ENCODE assay signal across 8 cellular contexts in the genomic region with DNA sequence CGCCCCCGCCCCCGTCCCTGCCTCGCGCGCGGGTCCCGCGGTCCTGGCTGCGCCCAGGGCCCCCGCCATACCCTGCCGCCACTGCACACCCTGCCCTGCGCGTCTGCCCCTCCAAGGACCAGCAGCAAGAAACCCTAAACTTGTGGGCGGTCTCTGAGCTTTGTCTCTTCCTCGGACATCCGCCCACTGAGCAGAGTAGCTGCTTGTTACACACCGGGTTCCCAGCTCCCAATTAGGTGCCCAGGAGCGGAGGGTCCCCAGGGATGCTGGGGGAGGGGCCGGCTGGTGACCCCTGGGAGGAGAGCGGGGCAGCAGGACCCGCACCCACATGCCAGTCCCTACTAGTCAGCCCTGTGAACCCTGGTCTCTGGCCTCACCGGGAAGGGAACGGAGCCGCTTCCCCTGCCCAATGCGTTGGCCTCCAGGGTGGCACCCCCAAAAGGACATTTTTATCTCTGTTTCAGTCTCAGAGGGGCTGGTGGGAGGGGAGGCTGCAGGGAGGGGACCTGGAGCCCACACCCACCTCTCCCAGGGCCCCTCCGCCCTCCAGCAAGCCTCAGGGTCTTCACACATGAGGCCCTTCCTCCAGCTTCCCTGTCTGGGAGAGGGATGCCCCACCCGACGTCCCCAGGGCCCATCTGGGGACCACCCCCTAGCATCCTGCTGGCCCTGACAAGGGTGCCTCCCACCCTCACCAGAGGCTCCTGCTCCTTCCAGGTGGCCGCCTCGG. TPM values are rescaled to one million over a fixed set of nuclear protein-coding genes. Genes with fewer than 3 reads are reported as not detected.
DNase-seq lines count a peak whose midpoint lies in the region; ATAC-seq and TF ChIP-seq lines count a peak whose summit lies in the region.

No MANE protein-coding gene starts in this region.

- H3K9me3 Mint-ChIP-seq in activated naive CD4-positive, alpha-beta T cell treated with anti-CD3 and anti-CD28 coated beads, Interleukin-2, amount 50 U/mL, for 72 hours, result no peaks in the 10 kb centered on the region

- H3K27ac Mint-ChIP-seq in activated naive CD4-positive, alpha-beta T cell treated with anti-CD3 and anti-CD28 coated beads, Interleukin-2, amount 50 U/mL, for 72 hours, result peak overlapping the region; percentile 44 to 53

- H3K27me3 ChIP-seq in heart right ventricle, result no peaks in the 10 kb centered on the region
- no peaks in the 10 kb centered on the region for H3K27me3 ChIP-seq in lower lobe of right lung (ENCODE audit: low read depth)
- H3K27me3 ChIP-seq in upper lobe of right lung, result no peaks in the 10 kb centered on the region

- DNase-seq in heart right ventricle (no peak), Right ventricle myocardium superior (no peak), lower lobe of right lung (no peak), upper lobe of right lung (no peak), DMS79 treated with DMSO at 0.1 percent for 48 hours (lab: John Stamatoyannopoulos, UW) (no peak), SKM-1 (lab: John Stamatoyannopoulos, UW; ENCODE audit: unreplicated experiment) (no peak), LoVo (ENCODE audit: low spot score) (no peak)
- DNase-seq in activated naive CD4-positive, alpha-beta T cell treated with anti-CD3 and anti-CD28 coated beads, Interleukin-2, amount 50 U/mL, for 72 hours (ENCODE audit: low spot score in 2 of 2), result no peak

- intact Hi-C loops in heart right ventricle (cut with DNase I), result no loop called here
- intact Hi-C loops in Right ventricle myocardium superior (cut with DNase I), result no loop called here
- intact Hi-C loops in lower lobe of right lung (cut with DNase I), result no loop called here
- intact Hi-C loops in upper lobe of right lung (cut with DNase I), result no loop called here

- peak in 1 of 8 donors; percentile 4 for ATAC-seq in heart right ventricle
- ATAC-seq in Right ventricle myocardium superior (ENCODE audit: poor library complexity), result no peak
- ATAC-seq in activated naive CD4-positive, alpha-beta T cell treated with anti-CD3 and anti-CD28 coated beads, Interleukin-2, amount 50 U/mL, for 72 hours, result no peak
- peak in 1 of 2 donors; percentile 0 for ATAC-seq in lower lobe of right lung
- ATAC-seq in upper lobe of right lung, result no peak

- H3K4me1 ChIP-seq in heart right ventricle, result peaks cover 4 to 37% (median 14%) of the 10 kb centered on the region in 9 donors
- peaks cover 30% of the 10 kb centered on the region for H3K4me1 ChIP-seq in lower lobe of right lung
- peaks cover 14% of the 10 kb centered on the region for H3K4me1 ChIP-seq in upper lobe of right lung

- H3K36me3 ChIP-seq in heart right ventricle (no peaks in the 10 kb centered on the region), lower lobe of right lung (no peaks in the 10 kb centered on the region), upper lobe of right lung (no peaks in the 10 kb centered on the region)

- H3K4me3 ChIP-seq in heart right ventricle (peak overlapping the region; percentile 21 to 61 (median 56)), lower lobe of right lung (peak overlapping the region; percentile 60), upper lobe of right lung (peak overlapping the region; percentile 53)

- TF ChIP-seq CTCF in heart right ventricle (IDR thresholded peaks at IDR 0.05) (no peak), lower lobe of right lung (IDR thresholded peaks at IDR 0.05) (no peak), upper lobe of right lung (IDR thresholded peaks at IDR 0.05) (no peak)

- WGBS in heart right ventricle, 2 donors, result 34 to 37% methylated on average over 30 to 31 of the region's 31 CpGs

- H3K27ac ChIP-seq in heart right ventricle, result peak overlapping the region in 2 of 10 donors; percentile 69 to 75
- H3K27ac ChIP-seq in lower lobe of right lung, result peak overlapping the region; percentile 72
- H3K27ac ChIP-seq in upper lobe of right lung, result peak overlapping the region; percentile 47

- peaks cover 5% of the 10 kb centered on the region in 2 donors for H3K36me3 Mint-ChIP-seq in activated naive CD4-positive, alpha-beta T cell treated with anti-CD3 and anti-CD28 coated beads, Interleukin-2, amount 50 U/mL, for 72 hours

- H3K9me3 ChIP-seq in heart right ventricle, result no peaks in the 10 kb centered on the region
- no peaks in the 10 kb centered on the region for H3K9me3 ChIP-seq in lower lobe of right lung
- H3K9me3 ChIP-seq in upper lobe of right lung, result no peaks in the 10 kb centered on the region

RNA-seq across cellular contexts. Expression of gene STMN3, which starts 10.5 kb away (rescaled TPM):
- 1 to 10 TPM; 1.7 to 9.9 (median 3.9) TPM for total RNA-seq in heart right ventricle
- polyA plus RNA-seq in heart right ventricle, result 1 to 10 TPM; 9.7 TPM
- total RNA-seq in Right ventricle myocardium superior, result 4.3 TPM
- total RNA-seq in activated naive CD4-positive, alpha-beta T cell treated with anti-CD3 and anti-CD28 coated beads, Interleukin-2, amount 50 U/mL, for 72 hours, result 10 to 100 TPM; 13.8 to 19.5 TPM
- 12.1 TPM for total RNA-seq in lower lobe of right lung
- total RNA-seq in upper lobe of right lung, result 12.4 TPM

RNA-seq across cellular contexts. Expression of gene RTEL1, which starts 15.4 kb away (rescaled TPM):
- total RNA-seq in heart right ventricle (10 to 100 TPM in 5 of 10 donors, 1 to 10 TPM in 5; 6.1 to 14.5 (median 10.3) TPM), Right ventricle myocardium superior (7.3 TPM), lower lobe of right lung (23.8 TPM), upper lobe of right lung (26.7 TPM)
- 10 to 100 TPM in 1 of 2 donors, 1 to 10 TPM in 1; 5.3 to 18.8 TPM for polyA plus RNA-seq in heart right ventricle
- total RNA-seq in activated naive CD4-positive, alpha-beta T cell treated with anti-CD3 and anti-CD28 coated beads, Interleukin-2, amount 50 U/mL, for 72 hours, result 10 to 100 TPM; 45.7 to 51.4 TPM

RNA-seq across cellular contexts. Expression of gene GMEB2, which starts 15.8 kb away (rescaled TPM):
- total RNA-seq in heart right ventricle (1 to 10 TPM; 4.9 to 7.5 (median 5.8) TPM), Right ventricle myocardium superior (5.5 TPM), lower lobe of right lung (9.7 TPM), upper lobe of right lung (11.3 TPM)
- 1 to 10 TPM; 6.0 to 8.2 TPM for polyA plus RNA-seq in heart right ventricle
- 10 to 100 TPM; 11.3 to 24.0 TPM for total RNA-seq in activated naive CD4-positive, alpha-beta T cell treated with anti-CD3 and anti-CD28 coated beads, Interleukin-2, amount 50 U/mL, for 72 hours

RNA-seq across cellular contexts. Expression of gene TNFRSF6B, which starts 53.8 kb away (rescaled TPM):
- 1 to 10 TPM in 4 of 10 donors, under 1 TPM in 6; 0.26 to 5.1 (median 0.57) TPM for total RNA-seq in heart right ventricle
- polyA plus RNA-seq in heart right ventricle, result 10 to 100 TPM; 11.7 to 12.5 TPM
- 0.32 TPM for total RNA-seq in Right ventricle myocardium superior
- total RNA-seq in activated naive CD4-positive, alpha-beta T cell treated with anti-CD3 and anti-CD28 coated beads, Interleukin-2, amount 50 U/mL, for 72 hours, result not detected
- total RNA-seq in lower lobe of right lung, result 5.3 TPM
- total RNA-seq in upper lobe of right lung, result 14.4 TPM
